17 cellular contexts compared by ENCODE assay signal in the genomic region with DNA sequence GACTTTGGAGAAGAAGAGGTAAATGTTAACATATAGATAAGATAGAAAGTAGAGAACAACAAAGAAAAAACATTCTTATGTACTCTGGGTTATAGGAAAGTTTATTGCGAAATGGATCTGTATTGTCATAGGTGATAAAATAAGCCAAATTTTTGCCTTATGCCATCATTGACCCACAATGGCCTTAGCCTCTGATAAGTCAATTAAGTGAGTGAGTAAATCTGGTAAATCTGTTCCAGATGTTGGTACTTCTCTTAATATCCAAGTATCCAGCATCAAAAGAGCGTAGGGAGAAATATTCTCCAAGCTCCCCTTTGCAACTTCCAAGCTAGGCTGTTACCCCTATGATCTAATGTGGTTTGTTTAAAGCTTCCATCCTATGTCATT. TPM values are rescaled to one million over a fixed set of nuclear protein-coding genes. Genes with fewer than 3 reads are reported as not detected.
"Had no signal": no experiment of that assay in that cellular context is flagged by ENCODE, and none has a peak within 500 bp of the region (broad histone marks: within the 10 kb centered on the region; RNA-seq: fewer than 3 reads in every experiment).

No MANE protein-coding gene starts in this region.

- ATAC-seq: esophagus mucosa, gastrocnemius medialis, heart right ventricle, psoas muscle had no signal

- H3K9me3 Mint-ChIP-seq: activated CD4-positive, alpha-beta memory T cell treated with anti-CD3 and anti-CD28 coated beads for 36 hours; activated T-cell treated with anti-CD3 and anti-CD28 coated beads, Interleukin-2, amount 50 U/mL, for 4 hours; natural killer cell; stimulated activated naive CD8-positive, alpha-beta T cell treated with anti-CD3 and anti-CD28 coated beads, Interleukin-15, Interleukin-2, amounts not matched to agents 100 ng/mL and 50 ng/mL, for 24 hours had no signal

- H3K36me3 ChIP-seq: gastrocnemius medialis, heart right ventricle had no signal

- H3K27me3 ChIP-seq: gastrocnemius medialis, heart right ventricle had no signal

- H3K27ac Mint-ChIP-seq: activated CD4-positive, alpha-beta memory T cell treated with anti-CD3 and anti-CD28 coated beads for 36 hours; activated naive CD8-positive, alpha-beta T cell; natural killer cell; stimulated activated naive CD8-positive, alpha-beta T cell treated with anti-CD3 and anti-CD28 coated beads, Interleukin-15, Interleukin-2, amounts not matched to agents 100 ng/mL and 50 ng/mL, for 24 hours had no signal

- H3K36me3 Mint-ChIP-seq: activated CD4-positive, alpha-beta memory T cell treated with anti-CD3 and anti-CD28 coated beads for 36 hours; activated naive CD8-positive, alpha-beta T cell; natural killer cell had no signal

- H3K4me3 ChIP-seq: gastrocnemius medialis, heart right ventricle, psoas muscle had no signal

- H3K4me1 ChIP-seq: gastrocnemius medialis, psoas muscle had no signal

- H3K27ac ChIP-seq: gastrocnemius medialis, heart right ventricle, psoas muscle, VCaP had no signal

- H3K9me3 ChIP-seq: gastrocnemius medialis, psoas muscle had no signal

- DNase-seq: activated CD4-positive, alpha-beta memory T cell treated with anti-CD3 and anti-CD28 coated beads for 36 hours; activated gamma-delta T cell; activated T-cell treated with anti-CD3 and anti-CD28 coated beads, Interleukin-2, amount 50 U/mL, for 4 hours; gastrocnemius medialis; heart right ventricle; islet precursor cell; mammary epithelial cell; natural killer cell; psoas muscle; stimulated activated CD4-positive, alpha-beta T cell treated with anti-CD3 and anti-CD28 coated beads, Interleukin-4, amount 100 ng/mL, for 1 hour; stimulated activated CD8-positive, alpha-beta memory T cell treated with anti-CD3 and anti-CD28 coated beads, Interleukin-4, amount 100 ng/mL, for 48 hours had no signal

- H3K4me3 Mint-ChIP-seq: activated CD4-positive, alpha-beta memory T cell treated with anti-CD3 and anti-CD28 coated beads for 36 hours; activated naive CD8-positive, alpha-beta T cell; activated T-cell treated with anti-CD3 and anti-CD28 coated beads, Interleukin-2, amount 50 U/mL, for 4 hours; natural killer cell; stimulated activated naive CD8-positive, alpha-beta T cell treated with anti-CD3 and anti-CD28 coated beads, Interleukin-15, Interleukin-2, amounts not matched to agents 100 ng/mL and 50 ng/mL, for 24 hours had no signal

RNA-seq across cellular contexts. Expression of a gene that starts 38.3 kb away (rescaled TPM):
- total RNA-seq: activated CD4-positive, alpha-beta memory T cell treated with anti-CD3 and anti-CD28 coated beads for 36 hours; left lobe of liver; natural killer cell; temporal lobe had no signal

RNA-seq across cellular contexts. Expression of a gene that starts 39.8 kb away (rescaled TPM):
- total RNA-seq: activated CD4-positive, alpha-beta memory T cell treated with anti-CD3 and anti-CD28 coated beads for 36 hours; heart right ventricle; mammary epithelial cell; natural killer cell; temporal lobe had no signal
